Comparison of ENCODE assay signal across 8 cellular contexts in the genomic region with DNA sequence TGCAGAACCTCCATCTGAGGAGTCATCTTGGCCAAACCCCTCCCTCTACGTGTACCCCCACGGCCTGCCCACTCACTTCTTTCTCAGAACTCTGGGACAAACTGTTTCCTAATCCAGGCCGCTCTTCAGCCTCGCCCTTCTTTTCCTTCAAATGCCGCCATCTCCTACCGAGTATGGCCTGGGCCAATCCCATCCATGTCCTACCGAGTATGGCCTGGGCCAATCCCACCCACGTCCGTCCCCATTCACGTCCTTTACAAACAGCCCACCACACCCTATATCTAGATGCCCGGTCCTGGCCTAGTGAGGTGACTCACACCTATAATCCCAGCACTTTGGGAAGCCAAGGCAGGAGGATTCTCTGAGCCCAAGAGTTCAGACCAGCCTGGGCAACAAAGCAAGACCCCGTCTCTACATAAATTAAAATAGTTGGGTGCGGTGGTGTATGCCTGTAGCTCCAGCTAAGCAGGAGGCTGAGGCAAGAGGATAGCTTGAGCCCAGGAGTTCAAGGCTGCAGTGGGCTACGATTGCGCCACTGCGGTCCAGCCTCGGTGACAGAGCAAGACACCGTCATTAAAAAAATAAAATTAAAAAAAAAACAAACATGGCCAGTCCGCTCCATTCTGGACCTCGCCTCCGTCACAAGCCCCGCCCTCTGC. TPM values are rescaled to one million over a fixed set of nuclear protein-coding genes. Genes with fewer than 3 reads are reported as not detected.
DNase-seq lines count a peak whose midpoint lies in the region; ATAC-seq and TF ChIP-seq lines count a peak whose summit lies in the region.

No MANE protein-coding gene starts in this region.

- H3K27ac Mint-ChIP-seq in T-helper 2 cell treated with Interferon-gamma antibody and Interleukin-4, amounts not matched to agents 5 μg/mL and 100 μg/mL, for 36 hours = peak overlapping the region; percentile 95

- no peak for TF ChIP-seq EP300 in suprapubic skin (IDR thresholded peaks at IDR 0.05)

- peak overlapping the region; percentile 95 for H3K4me3 Mint-ChIP-seq in T-helper 2 cell treated with Interferon-gamma antibody and Interleukin-4, amounts not matched to agents 5 μg/mL and 100 μg/mL, for 36 hours

- WGBS in suprapubic skin = 53% methylated on average over 22 of the region's 22 CpGs

- no peak overlapping the region for H3K27ac ChIP-seq in suprapubic skin

- no peak for DNase-seq in T-helper 2 cell treated with Interferon-gamma antibody and Interleukin-4, amounts not matched to agents 5 μg/mL and 100 μg/mL, for 36 hours (ENCODE audit: low spot score)
- DNase-seq in T-helper 2 cell (no peak), adipocyte (ENCODE audit: low read depth) (no peak), kidney epithelial cell (ENCODE audit: low read depth) (no peak), suprapubic skin (ENCODE audit: low spot score in 2 of 2) (no peak), NOMO-1 (lab: John Stamatoyannopoulos, UW; ENCODE audit: unreplicated experiment in 2 of 2) (no peak)

- peaks cover 2% of the 10 kb centered on the region for H3K36me3 Mint-ChIP-seq in T-helper 2 cell treated with Interferon-gamma antibody and Interleukin-4, amounts not matched to agents 5 μg/mL and 100 μg/mL, for 36 hours (ENCODE audit: low read depth)

- no peaks in the 10 kb centered on the region for H3K9me3 Mint-ChIP-seq in T-helper 2 cell treated with Interferon-gamma antibody and Interleukin-4, amounts not matched to agents 5 μg/mL and 100 μg/mL, for 36 hours

- no peak for TF ChIP-seq POLR2A in suprapubic skin (IDR thresholded peaks at IDR 0.05)

- H3K27me3 Mint-ChIP-seq in T-helper 2 cell treated with Interferon-gamma antibody and Interleukin-4, amounts not matched to agents 5 μg/mL and 100 μg/mL, for 36 hours (ENCODE audit: low read depth) = no peaks in the 10 kb centered on the region

- peaks cover 16% of the 10 kb centered on the region for H3K4me1 Mint-ChIP-seq in T-helper 2 cell treated with Interferon-gamma antibody and Interleukin-4, amounts not matched to agents 5 μg/mL and 100 μg/mL, for 36 hours (ENCODE audit: low read depth)

- H3K36me3 ChIP-seq in adipocyte (ENCODE audit: control insufficient read depth, insufficient read depth, low read length, severe bottlenecking) (no peaks in the 10 kb centered on the region), kidney epithelial cell (ENCODE audit: control insufficient read depth, insufficient read depth, low read length) (no peaks in the 10 kb centered on the region), suprapubic skin (peaks cover 8% of the 10 kb centered on the region)

- H3K9ac ChIP-seq in adipocyte (ENCODE audit: low read length) = no peak overlapping the region

- H3K4me1 ChIP-seq in adipocyte (ENCODE audit: control insufficient read depth, insufficient read depth, low read length) = peaks cover 11% of the 10 kb centered on the region
- H3K4me1 ChIP-seq in suprapubic skin = peaks cover 17% of the 10 kb centered on the region

- H3K9me3 ChIP-seq in adipocyte (ENCODE audit: control insufficient read depth, low read length) = no peaks in the 10 kb centered on the region
- no peaks in the 10 kb centered on the region for H3K9me3 ChIP-seq in suprapubic skin

- H3K27me3 ChIP-seq in adipocyte (replicated peaks; ENCODE audit: control insufficient read depth, insufficient read depth, low read length) (no peaks in the 10 kb centered on the region), kidney epithelial cell (ENCODE audit: control insufficient read depth, insufficient read depth, low read length) (no peaks in the 10 kb centered on the region), suprapubic skin (no peaks in the 10 kb centered on the region)

- no peak for ATAC-seq in GM21528 (IDR thresholded peaks at IDR 0.05; ENCODE audit: low FRiP score, unreplicated experiment)
- no peak for ATAC-seq in HG03469 (IDR thresholded peaks at IDR 0.05; ENCODE audit: unreplicated experiment)

- H3K4me3 ChIP-seq in adipocyte (ENCODE audit: low read length) (peak overlapping the region; percentile 88), kidney epithelial cell (ENCODE audit: low read depth, low read length) (peak overlapping the region; percentile 92), suprapubic skin (peak overlapping the region; percentile 100)

- no peak for TF ChIP-seq CTCF in kidney epithelial cell (IDR thresholded peaks at IDR 0.05; ENCODE audit: insufficient read depth, low read length, poor library complexity, severe bottlenecking)
- TF ChIP-seq CTCF in suprapubic skin (IDR thresholded peaks at IDR 0.05) = no peak

RNA-seq across cellular contexts. Expression of a gene that starts 1.0 kb away (rescaled TPM):
- total RNA-seq in kidney epithelial cell = 36.8 and 71.0 TPM in 2 replicates
- total RNA-seq in suprapubic skin = 10 to 100 TPM; 13.9 to 45.9 (median 31.3) TPM

RNA-seq across cellular contexts. Expression of a gene that starts 27.8 kb away (rescaled TPM):
- 1.6 TPM in 1 of 2 replicates, not detected in the other for total RNA-seq in kidney epithelial cell
- total RNA-seq in suprapubic skin = 1 to 10 TPM; 4.7 to 6.8 (median 5.5) TPM
